22 cellular contexts compared by ENCODE assay signal in the genomic region with DNA sequence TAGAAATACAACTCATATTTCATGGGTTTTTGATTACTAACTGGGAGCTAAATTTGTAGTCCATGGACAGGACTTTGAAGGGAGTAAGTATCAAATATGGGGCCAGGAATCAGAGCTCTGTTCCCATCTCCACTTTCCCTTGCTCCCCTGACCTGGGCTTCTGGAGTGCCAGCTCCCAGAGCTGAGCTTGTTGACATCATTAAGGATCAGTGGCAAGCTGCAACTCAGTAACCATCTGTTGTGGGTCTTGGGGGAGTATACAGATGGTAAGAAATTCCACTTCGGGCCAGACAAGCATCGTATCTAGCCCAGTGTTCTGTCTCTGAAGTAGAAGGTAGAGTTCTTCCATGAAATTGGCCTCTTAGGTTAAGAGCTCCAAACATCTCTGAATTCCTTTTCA. TPM values are rescaled to one million over a fixed set of nuclear protein-coding genes. Genes with fewer than 3 reads are reported as not detected.
"Had no signal": no experiment of that assay in that cellular context is flagged by ENCODE, and none has a peak within 500 bp of the region (broad histone marks: within the 10 kb centered on the region; RNA-seq: fewer than 3 reads in every experiment).

No MANE protein-coding gene starts in this region.

RNA-seq across cellular contexts. Expression of a gene that starts 5.6 kb away (rescaled TPM):
- total RNA-seq: kidney; left colon; left ventricle myocardium inferior; lower leg skin; lung; mesothelial cell of epicardium; mononuclear cell; natural killer cell treated with Interleukin-12 subunit alpha and Interleukin-12 subunit beta and Interleukin-15 and Interleukin-18, amount 100 ng/mL, for 72 hours; omental fat pad; ovary; progenitor cell of endocrine pancreas; pulmonary artery endothelial cell; renal cortical epithelial cell; right atrium auricular region; right lobe of liver; stomach; thoracic aorta; ureter; uterus had no signal
- polyA plus RNA-seq: immature natural killer cell; lung; naive thymus-derived CD4-positive, alpha-beta T cell; neural cell; ovary; stomach had no signal

RNA-seq across cellular contexts. Expression of a gene that starts 9.1 kb away (rescaled TPM):
- total RNA-seq: kidney; left colon; left ventricle myocardium inferior; lower leg skin; lung; mesothelial cell of epicardium; mononuclear cell; naive thymus-derived CD4-positive, alpha-beta T cell; natural killer cell treated with Interleukin-12 subunit alpha and Interleukin-12 subunit beta and Interleukin-15 and Interleukin-18, amount 100 ng/mL, for 72 hours; omental fat pad; ovary; progenitor cell of endocrine pancreas; pulmonary artery endothelial cell; renal cortical epithelial cell; right atrium auricular region; right lobe of liver; stomach; thoracic aorta; ureter; uterus had no signal
- polyA plus RNA-seq: immature natural killer cell; lung; naive thymus-derived CD4-positive, alpha-beta T cell; neural cell; ovary; stomach had no signal

RNA-seq across cellular contexts. Expression of a gene that starts 16.7 kb away (rescaled TPM):
- total RNA-seq: kidney; left colon; left ventricle myocardium inferior; lower leg skin; lung; mesothelial cell of epicardium; mononuclear cell; natural killer cell treated with Interleukin-12 subunit alpha and Interleukin-12 subunit beta and Interleukin-15 and Interleukin-18, amount 100 ng/mL, for 72 hours; omental fat pad; ovary; progenitor cell of endocrine pancreas; pulmonary artery endothelial cell; renal cortical epithelial cell; right atrium auricular region; right lobe of liver; stomach; thoracic aorta; ureter; uterus had no signal
- polyA plus RNA-seq: immature natural killer cell; lung; naive thymus-derived CD4-positive, alpha-beta T cell; neural cell; ovary; stomach had no signal

RNA-seq across cellular contexts. Expression of a gene that starts 20.2 kb away (rescaled TPM):
- total RNA-seq: kidney; left colon; left ventricle myocardium inferior; lower leg skin; lung; mesothelial cell of epicardium; mononuclear cell; naive thymus-derived CD4-positive, alpha-beta T cell; natural killer cell treated with Interleukin-12 subunit alpha and Interleukin-12 subunit beta and Interleukin-15 and Interleukin-18, amount 100 ng/mL, for 72 hours; omental fat pad; ovary; progenitor cell of endocrine pancreas; pulmonary artery endothelial cell; renal cortical epithelial cell; right atrium auricular region; right lobe of liver; stomach; thoracic aorta; ureter; uterus had no signal
- polyA plus RNA-seq: immature natural killer cell; lung; naive thymus-derived CD4-positive, alpha-beta T cell; neural cell; ovary; stomach had no signal

RNA-seq across cellular contexts. Expression of a gene that starts 28.5 kb away (rescaled TPM):
- total RNA-seq: kidney; left colon; left ventricle myocardium inferior; lower leg skin; lung; mesothelial cell of epicardium; natural killer cell treated with Interleukin-12 subunit alpha and Interleukin-12 subunit beta and Interleukin-15 and Interleukin-18, amount 100 ng/mL, for 72 hours; omental fat pad; ovary; progenitor cell of endocrine pancreas; pulmonary artery endothelial cell; renal cortical epithelial cell; right atrium auricular region; right lobe of liver; stomach; thoracic aorta; ureter; uterus had no signal
- polyA plus RNA-seq: immature natural killer cell; lung; naive thymus-derived CD4-positive, alpha-beta T cell; neural cell; ovary; stomach had no signal
